1 cellular context compared by ENCODE assay signal in the genomic region with DNA sequence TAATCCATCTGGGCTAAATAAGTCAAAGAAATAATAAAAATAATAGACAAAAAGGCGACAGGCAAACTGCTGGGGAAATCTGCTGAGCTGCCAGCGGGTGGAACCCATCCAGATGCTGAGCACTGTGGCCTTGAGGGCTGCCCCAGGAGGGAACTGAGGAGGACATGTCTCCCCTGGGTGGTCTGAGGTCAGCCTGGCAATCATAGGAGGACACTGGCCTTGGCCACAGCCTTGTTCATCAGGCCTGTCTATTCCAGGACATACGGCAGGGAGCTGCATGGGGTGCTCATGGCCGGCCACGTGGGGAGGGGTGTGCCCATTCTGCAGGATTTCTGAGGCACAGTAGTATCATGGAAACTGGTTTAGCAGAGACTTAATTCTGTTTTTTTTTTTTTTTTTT.
TF ChIP-seq lines count a peak whose summit lies in the region.

No MANE protein-coding gene starts in this region.

TF ChIP-seq in IMR-90, 13 proteins besides CTCF, POLR2A, EP300 and RAD21 (continued from another document):
- TF ChIP-seq, protein P1, sequence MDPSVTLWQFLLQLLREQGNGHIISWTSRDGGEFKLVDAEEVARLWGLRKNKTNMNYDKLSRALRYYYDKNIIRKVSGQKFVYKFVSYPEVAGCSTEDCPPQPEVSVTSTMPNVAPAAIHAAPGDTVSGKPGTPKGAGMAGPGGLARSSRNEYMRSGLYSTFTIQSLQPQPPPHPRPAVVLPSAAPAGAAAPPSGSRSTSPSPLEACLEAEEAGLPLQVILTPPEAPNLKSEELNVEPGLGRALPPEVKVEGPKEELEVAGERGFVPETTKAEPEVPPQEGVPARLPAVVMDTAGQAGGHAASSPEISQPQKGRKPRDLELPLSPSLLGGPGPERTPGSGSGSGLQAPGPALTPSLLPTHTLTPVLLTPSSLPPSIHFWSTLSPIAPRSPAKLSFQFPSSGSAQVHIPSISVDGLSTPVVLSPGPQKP (IDR thresholded peaks at IDR 0.05; ENCODE audit: borderline replicate concordance, low read depth, low read length): no peak
- TF ChIP-seq BHLHE40 (IDR thresholded peaks at IDR 0.05; ENCODE audit: low read depth, low read length) (no peak), RFX5 (IDR thresholded peaks at IDR 0.05; ENCODE audit: low read depth, low read length) (no peak), FOS (IDR thresholded peaks at IDR 0.05; ENCODE audit: low read depth, low read length) (no peak), CEBPB (IDR thresholded peaks at IDR 0.05; ENCODE audit: low read depth, low read length) (no peak), MAFK (IDR thresholded peaks at IDR 0.05; ENCODE audit: low read depth, low read length) (no peak), SMC3 (IDR thresholded peaks at IDR 0.05; ENCODE audit: low read depth, low read length) (no peak), MAZ (IDR thresholded peaks at IDR 0.05; ENCODE audit: borderline replicate concordance, low read depth, low read length) (no peak), CHD1 (IDR thresholded peaks at IDR 0.05; ENCODE audit: low read depth, low read length) (no peak)
- TF ChIP-seq, protein P2, sequence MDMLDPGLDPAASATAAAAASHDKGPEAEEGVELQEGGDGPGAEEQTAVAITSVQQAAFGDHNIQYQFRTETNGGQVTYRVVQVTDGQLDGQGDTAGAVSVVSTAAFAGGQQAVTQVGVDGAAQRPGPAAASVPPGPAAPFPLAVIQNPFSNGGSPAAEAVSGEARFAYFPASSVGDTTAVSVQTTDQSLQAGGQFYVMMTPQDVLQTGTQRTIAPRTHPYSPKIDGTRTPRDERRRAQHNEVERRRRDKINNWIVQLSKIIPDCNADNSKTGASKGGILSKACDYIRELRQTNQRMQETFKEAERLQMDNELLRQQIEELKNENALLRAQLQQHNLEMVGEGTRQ (IDR thresholded peaks at IDR 0.05; ENCODE audit: low read depth, low read length): no peak
